ENCODE assay signal across 8 cellular contexts in genomic region chr16:57475711-57476339, GRCh38. TPM values are rescaled to one million over a fixed set of nuclear protein-coding genes. Genes with fewer than 3 reads are reported as not detected.
DNase-seq lines count a peak whose midpoint lies in the region; ATAC-seq and TF ChIP-seq lines count a peak whose summit lies in the region.

No MANE protein-coding gene starts in this region.

- H3K36me3 ChIP-seq in Caco-2 (ENCODE audit: control insufficient read depth, insufficient read depth, low read length) (peaks cover 20% of the 10 kb centered on the region), SU-DHL-6 (ENCODE audit: low read length) (no peaks in the 10 kb centered on the region), iPS-20b (ENCODE audit: insufficient read depth, low read depth, low read length) (peaks cover 34% of the 10 kb centered on the region)

- H3K27ac Mint-ChIP-seq in Caco-2 (ENCODE audit: unreplicated experiment): no peak overlapping the region
- H3K27ac Mint-ChIP-seq in activated naive CD8-positive, alpha-beta T cell: peak overlapping the region; percentile 46

- POLR2A ChIA-PET in Caco-2 (lab: Charles Lee): interaction anchor here (0.6 kb wide), 1 partner anchor 14 kb away, joined by 3 read pairs; no protein-coding TSS in a partner anchor

- no peaks in the 10 kb centered on the region for H3K27me3 Mint-ChIP-seq in Caco-2 (ENCODE audit: insufficient read depth, unreplicated experiment)
- no peaks in the 10 kb centered on the region for H3K27me3 Mint-ChIP-seq in activated naive CD8-positive, alpha-beta T cell

- H2AFZ ChIP-seq in SU-DHL-6 (ENCODE audit: low read depth, low read length, severe bottlenecking): no peak overlapping the region

- no peaks in the 10 kb centered on the region for H3K27me3 ChIP-seq in Caco-2 (replicated peaks; ENCODE audit: control insufficient read depth, insufficient read depth, low read length)
- no peaks in the 10 kb centered on the region for H3K27me3 ChIP-seq in SU-DHL-6 (ENCODE audit: low read length)
- H3K27me3 ChIP-seq in iPS-20b (ENCODE audit: insufficient read depth, low read length): no peaks in the 10 kb centered on the region

- no TSS peak for BruUV-seq in Caco-2 (replicated peaks; lab: Mats Ljungman, UMichigan)

- H3K36me3 Mint-ChIP-seq in Caco-2 (ENCODE audit: insufficient read depth, unreplicated experiment): peaks cover 69% of the 10 kb centered on the region
- H3K36me3 Mint-ChIP-seq in activated naive CD8-positive, alpha-beta T cell: no peaks in the 10 kb centered on the region

- H3K9ac ChIP-seq in SU-DHL-6 (ENCODE audit: low read length) (no peak overlapping the region), iPS-20b (ENCODE audit: low read depth, low read length) (peak overlapping the region; percentile 27; the same call in 1 of the 2 replicates)

- H3K9me2 ChIP-seq in SU-DHL-6 (replicated peaks; ENCODE audit: insufficient read depth, low read length): no peaks in the 10 kb centered on the region

- DNase-seq in Caco-2 (peak; percentile 69 to 71), SHP77 (lab: John Stamatoyannopoulos, UW) (no peak)
- peak; percentile 26 for DNase-seq in stimulated activated CD8-positive, alpha-beta memory T cell treated with anti-CD3 and anti-CD28 coated beads, Interleukin-15, amount 100 ng/mL, for 1 hour (ENCODE audit: low read depth)

- H3K27ac ChIP-seq in SU-DHL-6 (ENCODE audit: low read depth, low read length) (no peak overlapping the region), iPS-20b (ENCODE audit: low read length) (peak overlapping the region; percentile 49)

- no peak overlapping the region for H3K4me2 ChIP-seq in SU-DHL-6 (ENCODE audit: low read depth, low read length, poor library complexity, severe bottlenecking)

- H3F3A ChIP-seq in SU-DHL-6 (ENCODE audit: insufficient read depth): no peaks in the 10 kb centered on the region

- H3K4me1 ChIP-seq in Caco-2 (peaks cover 48% of the 10 kb centered on the region), iPS-20b (ENCODE audit: insufficient read depth, low read length) (peaks cover 50% of the 10 kb centered on the region)

- TF ChIP-seq CTCF in Caco-2 (IDR thresholded peaks at IDR 0.05; ENCODE audit: insufficient read depth in 1 of 2, low read depth in 1 of 2, low read length in 1 of 2, severe bottlenecking in 1 of 2, unreplicated experiment in 1 of 2) (peak; percentile 51 to 54), SU-DHL-6 (IDR thresholded peaks at IDR 0.05; ENCODE audit: insufficient read depth, low read length, poor library complexity, severe bottlenecking) (peak; percentile 96)

- ATAC-seq in GM19438 (IDR thresholded peaks at IDR 0.05; ENCODE audit: low read depth, unreplicated experiment): peak; percentile 95
- peak; percentile 70 for ATAC-seq in HG03457 (IDR thresholded peaks at IDR 0.05; ENCODE audit: unreplicated experiment)

- no peaks in the 10 kb centered on the region for H3K9me3 Mint-ChIP-seq in Caco-2 (ENCODE audit: unreplicated experiment)
- H3K9me3 Mint-ChIP-seq in activated naive CD8-positive, alpha-beta T cell (ENCODE audit: low read depth): no peaks in the 10 kb centered on the region

- no peak overlapping the region for H3K4me3 ChIP-seq in Caco-2 (ENCODE audit: low read depth, low read length)
- no peak overlapping the region for H3K4me3 ChIP-seq in SU-DHL-6 (ENCODE audit: insufficient read depth, low read length, poor library complexity, severe bottlenecking)
- H3K4me3 ChIP-seq in iPS-20b (ENCODE audit: low read length): peak overlapping the region; percentile 37; the same call in 1 of the 2 replicates

- H3K9me3 ChIP-seq in Caco-2 (no peaks in the 10 kb centered on the region), SU-DHL-6 (ENCODE audit: insufficient read depth, low read length) (no peaks in the 10 kb centered on the region), iPS-20b (ENCODE audit: insufficient read depth, low read depth, low read length) (no peaks in the 10 kb centered on the region)

- intact Hi-C loops in Caco-2 (cut with micrococcal nuclease; ENCODE audit: unreplicated experiment): no loop called here

- H3K4me3 Mint-ChIP-seq in Caco-2 (ENCODE audit: unreplicated experiment): no peak overlapping the region
- H3K4me3 Mint-ChIP-seq in activated naive CD8-positive, alpha-beta T cell: peak overlapping the region; percentile 10

- CTCF ChIA-PET in Caco-2 (lab: Charles Lee): interaction anchor here (0.6 to 1.1 kb wide), 3 partner anchors 41 to 283 kb away, joined by 3 to 6 read pairs (median 3); no protein-coding TSS in a partner anchor

- H3K79me2 ChIP-seq in SU-DHL-6 (ENCODE audit: insufficient read depth, low read length): no peaks in the 10 kb centered on the region

- peaks cover 36% of the 10 kb centered on the region for H3K4me1 Mint-ChIP-seq in Caco-2 (ENCODE audit: low read depth, unreplicated experiment)
- peaks cover 14% of the 10 kb centered on the region for H3K4me1 Mint-ChIP-seq in activated naive CD8-positive, alpha-beta T cell (ENCODE audit: low read depth)

- no peaks in the 10 kb centered on the region for H4K20me1 ChIP-seq in SU-DHL-6 (ENCODE audit: low read depth, low read length)

RNA-seq across cellular contexts. Expression of gene DOK4, which starts 10.5 kb away (rescaled TPM):
- 111 and 122 TPM in 2 replicates for total RNA-seq in Caco-2 (2022)

RNA-seq across cellular contexts. Expression of gene POLR2C, which starts 13.3 kb away (rescaled TPM):
- total RNA-seq in Caco-2 (2022): 100 and 102 TPM in 2 replicates

RNA-seq across cellular contexts. Expression of gene COQ9, which starts 28.5 kb away (rescaled TPM):
- 50.9 and 54.2 TPM in 2 replicates for total RNA-seq in Caco-2 (2022)

RNA-seq across cellular contexts. Expression of gene CIAPIN1, which starts 28.6 kb away (rescaled TPM):
- 98.3 and 103 TPM in 2 replicates for total RNA-seq in Caco-2 (2022)

Comparison
In these comparisons a context has a peak if more than half of its experiments do, and no peak if none do; other contexts are left out.
1. DNase-seq: peak in Caco-2 (2 of 2) and stimulated activated CD8-positive, alpha-beta memory T cell treated with anti-CD3 and anti-CD28 coated beads, Interleukin-15, amount 100 ng/mL, for 1 hour (single experiment); none in SHP77 (0 of 2).